Comparison of ENCODE assay signal across 23 cellular contexts in the genomic region with DNA sequence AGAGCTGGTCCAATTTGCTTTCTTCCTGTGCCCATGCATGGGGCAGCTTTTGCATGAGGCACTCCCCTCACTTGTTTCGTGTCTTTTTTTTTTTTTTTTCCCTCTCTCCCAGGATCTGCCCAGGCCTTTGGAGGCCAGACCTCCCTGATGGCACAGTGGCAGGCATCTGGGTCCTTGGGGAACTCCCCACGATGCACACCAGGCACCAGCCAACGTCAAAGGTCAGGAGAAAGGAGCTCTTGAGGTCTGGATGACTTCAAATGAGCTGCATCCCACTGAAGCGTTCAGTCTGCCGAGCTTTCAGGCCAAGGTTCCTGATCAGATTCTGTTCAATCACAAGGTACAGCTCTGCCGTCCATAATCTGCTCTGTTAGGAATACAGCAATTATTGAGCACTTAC.
"Had no signal": no experiment of that assay in that cellular context is flagged by ENCODE, and none has a peak within 500 bp of the region (broad histone marks: within the 10 kb centered on the region; RNA-seq: fewer than 3 reads in every experiment).

No MANE protein-coding gene starts in this region.

- H3K4me3 ChIP-seq: colonic mucosa, esophagus squamous epithelium, gastroesophageal sphincter, left ventricle myocardium inferior, lower lobe of right lung, prostate gland, right lobe of liver, testis, tibial nerve, upper lobe of right lung had no signal

- H3K4me3 Mint-ChIP-seq: immature natural killer cell; memory B cell; nephron; stimulated activated effector memory CD8-positive, alpha-beta T cell treated with anti-CD3 and anti-CD28 coated beads, Interleukin-12 subunit alpha, Interleukin-12 subunit beta, amount 100 ng/mL, for 72 hours; stimulated activated naive CD8-positive, alpha-beta T cell treated with anti-CD3 and anti-CD28 coated beads, Interleukin-15, amount 100 ng/mL, for 72 hours had no signal

- H3K4me1 Mint-ChIP-seq: immature natural killer cell; memory B cell; stimulated activated naive CD8-positive, alpha-beta T cell treated with anti-CD3 and anti-CD28 coated beads, Interleukin-15, amount 100 ng/mL, for 72 hours had no signal

- H3K27ac Mint-ChIP-seq: memory B cell; nephron; stimulated activated effector memory CD8-positive, alpha-beta T cell treated with anti-CD3 and anti-CD28 coated beads, Interleukin-12 subunit alpha, Interleukin-12 subunit beta, amount 100 ng/mL, for 72 hours had no signal

- H3K27ac ChIP-seq: colonic mucosa, esophagus squamous epithelium, gastroesophageal sphincter, left ventricle myocardium inferior, lower lobe of right lung, parathyroid adenoma, prostate gland, right lobe of liver, testis, tibial nerve, upper lobe of right lung had no signal

- DNase-seq: colonic mucosa; dermis blood vessel endothelial cell; esophagus squamous epithelium; foreskin fibroblast; glutamatergic neuron; immature natural killer cell; left cardiac atrium; left ventricle myocardium inferior; lower lobe of right lung; midbrain; stimulated activated CD4-positive, alpha-beta T cell treated with anti-CD3 and anti-CD28 coated beads, Interleukin-4, amount 100 ng/mL, for 1 hour; stimulated activated CD8-positive, alpha-beta memory T cell treated with anti-CD3 and anti-CD28 coated beads, Interleukin-4, amount 100 ng/mL, for 48 hours; stimulated activated naive CD8-positive, alpha-beta T cell treated with anti-CD3 and anti-CD28 coated beads, Interleukin-15, amount 100 ng/mL, for 72 hours; testis; upper lobe of right lung had no signal

- H3K27me3 Mint-ChIP-seq: stimulated activated naive CD8-positive, alpha-beta T cell treated with anti-CD3 and anti-CD28 coated beads, Interleukin-15, amount 100 ng/mL, for 72 hours had no signal

- H3K9me3 Mint-ChIP-seq: immature natural killer cell; memory B cell; stimulated activated effector memory CD8-positive, alpha-beta T cell treated with anti-CD3 and anti-CD28 coated beads, Interleukin-12 subunit alpha, Interleukin-12 subunit beta, amount 100 ng/mL, for 72 hours; stimulated activated naive CD8-positive, alpha-beta T cell treated with anti-CD3 and anti-CD28 coated beads, Interleukin-15, amount 100 ng/mL, for 72 hours had no signal

- H3K9me3 ChIP-seq: colonic mucosa, esophagus squamous epithelium, left ventricle myocardium inferior, lower lobe of right lung, prostate gland, right lobe of liver, testis, upper lobe of right lung had no signal

- H3K36me3 Mint-ChIP-seq: immature natural killer cell; memory B cell; stimulated activated effector memory CD8-positive, alpha-beta T cell treated with anti-CD3 and anti-CD28 coated beads, Interleukin-12 subunit alpha, Interleukin-12 subunit beta, amount 100 ng/mL, for 72 hours had no signal

- H3K27me3 ChIP-seq: colonic mucosa, right lobe of liver, testis, tibial nerve, upper lobe of right lung had no signal

- H3K36me3 ChIP-seq: colonic mucosa, esophagus squamous epithelium, gastroesophageal sphincter, left ventricle myocardium inferior, lower lobe of right lung, prostate gland, right lobe of liver, tibial nerve, upper lobe of right lung had no signal

- ATAC-seq: gastroesophageal sphincter; left cardiac atrium; lower lobe of right lung; right lobe of liver; stimulated activated effector memory CD8-positive, alpha-beta T cell treated with anti-CD3 and anti-CD28 coated beads, Interleukin-12 subunit alpha, Interleukin-12 subunit beta, amount 100 ng/mL, for 72 hours; stimulated activated naive CD8-positive, alpha-beta T cell treated with anti-CD3 and anti-CD28 coated beads, Interleukin-15, amount 100 ng/mL, for 72 hours; upper lobe of right lung had no signal

- H3K4me1 ChIP-seq: colonic mucosa, esophagus squamous epithelium, lower lobe of right lung, parathyroid adenoma, prostate gland, right lobe of liver, testis, tibial nerve, upper lobe of right lung had no signal
